18 cellular contexts compared by ENCODE assay signal in the genomic region with DNA sequence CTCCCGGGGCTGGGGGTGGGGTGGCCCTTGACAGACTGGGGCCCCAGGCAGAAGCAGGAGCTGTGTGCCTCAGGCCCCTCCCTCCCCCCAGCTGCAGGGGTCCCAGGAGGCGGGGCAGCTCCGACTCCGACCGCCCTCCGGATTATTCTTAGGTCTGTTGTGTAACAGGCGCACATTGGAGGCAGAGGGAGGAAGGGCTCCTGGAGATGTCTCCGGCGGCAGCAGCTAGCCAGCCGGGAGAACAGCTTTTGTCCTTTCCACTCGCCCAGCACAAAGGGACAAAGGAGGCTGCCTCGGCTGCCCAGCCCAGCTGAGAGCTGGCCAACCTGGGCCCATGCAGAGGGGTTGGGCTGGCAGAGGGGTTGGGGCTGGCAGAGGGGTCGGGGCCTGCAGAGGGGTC. TPM values are rescaled to one million over a fixed set of nuclear protein-coding genes. Genes with fewer than 3 reads are reported as not detected.
DNase-seq lines count a peak whose midpoint lies in the region; ATAC-seq and TF ChIP-seq lines count a peak whose summit lies in the region.
"Had no signal": no experiment of that assay in that cellular context is flagged by ENCODE, and none has a peak within 500 bp of the region (broad histone marks: within the 10 kb centered on the region; RNA-seq: fewer than 3 reads in every experiment).

No MANE protein-coding gene starts in this region.

- no peak for TF ChIP-seq CTCF in A673 (conservative IDR thresholded peaks at IDR 0.05; ENCODE audit: low read depth, low read length)
- no peak for TF ChIP-seq CTCF in MCF 10A (IDR thresholded peaks at IDR 0.05; ENCODE audit: unreplicated experiment)
- no peak for TF ChIP-seq CTCF in activated CD8-positive, alpha-beta T cell treated with anti-CD3 and anti-CD28 coated beads for 36 hours (IDR thresholded peaks at IDR 0.05)
- no peak for TF ChIP-seq CTCF in GM10248 (IDR thresholded peaks at IDR 0.05; ENCODE audit: control extremely low read depth, extremely low read depth, low read depth, missing control alignments)

- POLR2A ChIA-PET in A673 (lab: Charles Lee; ENCODE audit: low non-redundant PET) = no interaction called here
- POLR2A ChIA-PET in MCF 10A (lab: Yijun Ruan, JAX) = no interaction called here
- POLR2A ChIA-PET in activated CD8-positive, alpha-beta T cell treated with anti-CD3 and anti-CD28 coated beads for 36 hours (lab: Charles Lee) = interaction anchor here (0.7 kb wide), 1 partner anchor 22 kb away, joined by 3 read pairs; no protein-coding TSS in a partner anchor
- POLR2A ChIA-PET in GM10248 (lab: Yijun Ruan, JAX) = no interaction called here

- H3K27ac ChIP-seq in A673 (ENCODE audit: low read depth, low read length, poor library complexity, severe bottlenecking) (no peak overlapping the region), mesodermal cell (ENCODE audit: low read depth, low read length, severe bottlenecking) (peak overlapping the region; percentile 41)
- H3K27ac ChIP-seq: gastroesophageal sphincter, prostate gland had no signal

- no peaks in the 10 kb centered on the region for H3K9me3 Mint-ChIP-seq in effector memory CD8-positive, alpha-beta T cell
- H3K9me3 Mint-ChIP-seq in MCF 10A (ENCODE audit: unreplicated experiment) = no peaks in the 10 kb centered on the region
- H3K9me3 Mint-ChIP-seq in activated CD8-positive, alpha-beta T cell treated with anti-CD3 and anti-CD28 coated beads for 36 hours = no peaks in the 10 kb centered on the region
- H3K9me3 Mint-ChIP-seq: activated naive CD4-positive, alpha-beta T cell treated with anti-CD3 and anti-CD28 coated beads, Interleukin-2, amount 50 U/mL, for 24 hours; central memory CD8-positive, alpha-beta T cell had no signal

- no peak for ATAC-seq in effector memory CD8-positive, alpha-beta T cell (replicated peaks)
- no peak for ATAC-seq in activated CD8-positive, alpha-beta T cell treated with anti-CD3 and anti-CD28 coated beads for 36 hours
- ATAC-seq: gastroesophageal sphincter had no signal

- BruUV-seq in A673 (replicated peaks; lab: Mats Ljungman, UMichigan) (no TSS peak), MCF 10A (replicated peaks; lab: Mats Ljungman, UMichigan) (no TSS peak)

- H3K9me3 ChIP-seq in A673 (ENCODE audit: low read depth, low read length, poor library complexity, severe bottlenecking) = no peaks in the 10 kb centered on the region
- H3K9me3 ChIP-seq in mesodermal cell (ENCODE audit: control insufficient read depth, low read length) = no peaks in the 10 kb centered on the region
- H3K9me3 ChIP-seq: Caco-2, gastroesophageal sphincter, prostate gland had no signal

- H3K4me1 Mint-ChIP-seq in effector memory CD8-positive, alpha-beta T cell (ENCODE audit: low read depth in 2 of 2) = peaks cover 3 to 6% of the 10 kb centered on the region in 2 donors
- peaks cover 5% of the 10 kb centered on the region for H3K4me1 Mint-ChIP-seq in MCF 10A (ENCODE audit: insufficient read depth, unreplicated experiment)
- no peaks in the 10 kb centered on the region for H3K4me1 Mint-ChIP-seq in activated CD8-positive, alpha-beta T cell treated with anti-CD3 and anti-CD28 coated beads for 36 hours (ENCODE audit: low read depth)
- H3K4me1 Mint-ChIP-seq: activated naive CD4-positive, alpha-beta T cell treated with anti-CD3 and anti-CD28 coated beads, Interleukin-2, amount 50 U/mL, for 24 hours; central memory CD8-positive, alpha-beta T cell had no signal

- CTCF ChIA-PET in A673 (lab: Charles Lee) (no interaction called here), MCF 10A (lab: Yijun Ruan, JAX) (no interaction called here), GM10248 (lab: Yijun Ruan, JAX) (no interaction called here)
- CTCF ChIA-PET in activated CD8-positive, alpha-beta T cell treated with anti-CD3 and anti-CD28 coated beads for 36 hours (lab: Charles Lee) = no interaction called here

- peaks cover 55% of the 10 kb centered on the region for H3K27me3 ChIP-seq in A673 (replicated peaks; ENCODE audit: insufficient read depth, low read depth, low read length, poor library complexity)

- H3K4me3 ChIP-seq in A673 (ENCODE audit: low read depth, low read length, poor library complexity, severe bottlenecking) (no peak overlapping the region), mesodermal cell (ENCODE audit: extremely low read depth, insufficient read depth, low read length, poor library complexity, severe bottlenecking) (no peak overlapping the region)
- H3K4me3 ChIP-seq: gastroesophageal sphincter, prostate gland had no signal

- H3K36me3 ChIP-seq in A673 (ENCODE audit: insufficient read depth, low read length, poor library complexity, severe bottlenecking) (no peaks in the 10 kb centered on the region), mesodermal cell (ENCODE audit: control insufficient read depth, insufficient read depth, low read length) (no peaks in the 10 kb centered on the region)
- H3K36me3 ChIP-seq: gastroesophageal sphincter, prostate gland had no signal

- 16 to 39% methylated on average over 5 to 9 of the region's 13 CpGs for WGBS in mesodermal cell (ENCODE audit: insufficient coverage in 2 of 2), 2 experiments

- no peak overlapping the region for H3K4me3 Mint-ChIP-seq in effector memory CD8-positive, alpha-beta T cell
- H3K4me3 Mint-ChIP-seq in MCF 10A (ENCODE audit: unreplicated experiment) = no peak overlapping the region
- no peak overlapping the region for H3K4me3 Mint-ChIP-seq in activated CD8-positive, alpha-beta T cell treated with anti-CD3 and anti-CD28 coated beads for 36 hours
- H3K4me3 Mint-ChIP-seq: activated naive CD4-positive, alpha-beta T cell treated with anti-CD3 and anti-CD28 coated beads, Interleukin-2, amount 50 U/mL, for 24 hours; central memory CD8-positive, alpha-beta T cell had no signal

- H3K4me1 ChIP-seq in A673 (ENCODE audit: insufficient read depth, low read length, poor library complexity, severe bottlenecking) (peaks cover 18% of the 10 kb centered on the region), mesodermal cell (ENCODE audit: control insufficient read depth, insufficient read depth, low read length, poor library complexity, severe bottlenecking) (peaks cover 51% of the 10 kb centered on the region)
- H3K4me1 ChIP-seq: Caco-2, prostate gland had no signal

- peaks cover 0 to 23% of the 10 kb centered on the region in 2 donors for H3K27me3 Mint-ChIP-seq in effector memory CD8-positive, alpha-beta T cell
- no peaks in the 10 kb centered on the region for H3K27me3 Mint-ChIP-seq in MCF 10A (ENCODE audit: insufficient read depth, unreplicated experiment)
- H3K27me3 Mint-ChIP-seq in activated CD8-positive, alpha-beta T cell treated with anti-CD3 and anti-CD28 coated beads for 36 hours = peaks cover 11% of the 10 kb centered on the region
- H3K27me3 Mint-ChIP-seq: activated naive CD4-positive, alpha-beta T cell treated with anti-CD3 and anti-CD28 coated beads, Interleukin-2, amount 50 U/mL, for 24 hours; central memory CD8-positive, alpha-beta T cell had no signal

- DNase-seq in A673 (ENCODE audit: low spot score) = peak; percentile 64
- peak; percentile 94 for DNase-seq in NCI-H82 (lab: John Stamatoyannopoulos, UW)
- DNase-seq in cerebellum (ENCODE audit: low spot score) = peak; percentile 70
- no peak for DNase-seq in effector memory CD8-positive, alpha-beta T cell
- DNase-seq in MCF 10A (ENCODE audit: unreplicated experiment) = no peak
- DNase-seq in activated CD8-positive, alpha-beta T cell treated with anti-CD3 and anti-CD28 coated beads for 36 hours = no peak
- DNase-seq in GM10248 (ENCODE audit: extremely low spot score) = no peak
- DNase-seq: Caco-2; islet precursor cell; MM.1S; NCI-H2081 treated with DMSO at 0.1 percent for 48 hours; NK-92 treated with Interleukin-12 subunit alpha and Interleukin-12 subunit beta, amount 100 ng/mL, for 24 hours; SHP77 had no signal

- no peak overlapping the region for H3K27ac Mint-ChIP-seq in effector memory CD8-positive, alpha-beta T cell
- H3K27ac Mint-ChIP-seq in MCF 10A (ENCODE audit: low read depth, unreplicated experiment) = no peak overlapping the region
- no peak overlapping the region for H3K27ac Mint-ChIP-seq in activated CD8-positive, alpha-beta T cell treated with anti-CD3 and anti-CD28 coated beads for 36 hours
- H3K27ac Mint-ChIP-seq: activated naive CD4-positive, alpha-beta T cell treated with anti-CD3 and anti-CD28 coated beads, Interleukin-2, amount 50 U/mL, for 24 hours had no signal

- H3K36me3 Mint-ChIP-seq in effector memory CD8-positive, alpha-beta T cell (ENCODE audit: insufficient read depth) = no peaks in the 10 kb centered on the region
- no peaks in the 10 kb centered on the region for H3K36me3 Mint-ChIP-seq in MCF 10A (ENCODE audit: insufficient read depth, unreplicated experiment)
- no peaks in the 10 kb centered on the region for H3K36me3 Mint-ChIP-seq in activated CD8-positive, alpha-beta T cell treated with anti-CD3 and anti-CD28 coated beads for 36 hours (ENCODE audit: low read depth)
- H3K36me3 Mint-ChIP-seq: activated naive CD4-positive, alpha-beta T cell treated with anti-CD3 and anti-CD28 coated beads, Interleukin-2, amount 50 U/mL, for 24 hours had no signal

- intact Hi-C loops in A673 (cut with micrococcal nuclease; ENCODE audit: unreplicated experiment) (no loop called here), MCF 10A (cut with micrococcal nuclease) (no loop called here)
- intact Hi-C loops in activated CD8-positive, alpha-beta T cell treated with anti-CD3 and anti-CD28 coated beads for 36 hours (cut with micrococcal nuclease) = no loop called here

RNA-seq across cellular contexts. Expression of a gene that starts 29.7 kb away (rescaled TPM):
- total RNA-seq in A673 (2021) (0.13 TPM in 1 of 2 replicates, not detected in the other), cerebellum (13.3 TPM), MCF 10A (2022) (92.6 and 123 TPM in 2 replicates)
- polyA plus RNA-seq in mesodermal cell (2013, experiment 1 of 2) = 0.59 TPM
- 0.81 TPM for polyA plus RNA-seq in mesodermal cell (2013, experiment 2 of 2)
- total RNA-seq in activated CD8-positive, alpha-beta T cell treated with anti-CD3 and anti-CD28 coated beads for 36 hours = 1 to 10 TPM; 2.9 to 6.0 TPM

RNA-seq across cellular contexts. Expression of a gene that starts 34.0 kb away (rescaled TPM):
- total RNA-seq in A673 (2021) (27.6 and 28.0 TPM in 2 replicates), cerebellum (14.1 TPM), MCF 10A (2022) (31.3 and 36.1 TPM in 2 replicates)
- 20.1 TPM for polyA plus RNA-seq in mesodermal cell (2013, experiment 1 of 2)
- 14.9 TPM for polyA plus RNA-seq in mesodermal cell (2013, experiment 2 of 2)
- total RNA-seq in activated CD8-positive, alpha-beta T cell treated with anti-CD3 and anti-CD28 coated beads for 36 hours = 10 to 100 TPM; 17.1 to 19.0 TPM

RNA-seq across cellular contexts. Expression of a gene that starts 54.8 kb away (rescaled TPM):
- total RNA-seq in A673 (2021) (152 and 154 TPM in 2 replicates), cerebellum (32.4 TPM), MCF 10A (2022) (172 and 224 TPM in 2 replicates)
- 110 TPM for polyA plus RNA-seq in mesodermal cell (2013, experiment 1 of 2)
- polyA plus RNA-seq in mesodermal cell (2013, experiment 2 of 2) = 94.7 TPM
- 100 to 1,000 TPM; 120 to 131 TPM for total RNA-seq in activated CD8-positive, alpha-beta T cell treated with anti-CD3 and anti-CD28 coated beads for 36 hours

RNA-seq across cellular contexts. Expression of a gene that starts 55.0 kb away (rescaled TPM):
- 24.7 and 29.8 TPM in 2 replicates for total RNA-seq in A673 (2021)
- 18.0 TPM for total RNA-seq in cerebellum
- polyA plus RNA-seq in mesodermal cell (2013, experiment 1 of 2) = 6.3 TPM
- 4.5 TPM for polyA plus RNA-seq in mesodermal cell (2013, experiment 2 of 2)
- total RNA-seq in MCF 10A (2022) = 19.4 and 28.0 TPM in 2 replicates
- 1 to 10 TPM; 5.9 to 6.6 TPM for total RNA-seq in activated CD8-positive, alpha-beta T cell treated with anti-CD3 and anti-CD28 coated beads for 36 hours

Comparison
In these comparisons a context has a peak if more than half of its experiments do, and no peak if none do; other contexts are left out.
1. DNase-seq: peak in A673 (single experiment), NCI-H82 (single experiment) and cerebellum (single experiment); none in effector memory CD8-positive, alpha-beta T cell (0 of 3), MCF 10A (single experiment), activated CD8-positive, alpha-beta T cell treated with anti-CD3 and anti-CD28 coated beads for 36 hours (single experiment) and GM10248 (single experiment).